ENCODE assay signal across 14 cellular contexts in the genomic region with DNA sequence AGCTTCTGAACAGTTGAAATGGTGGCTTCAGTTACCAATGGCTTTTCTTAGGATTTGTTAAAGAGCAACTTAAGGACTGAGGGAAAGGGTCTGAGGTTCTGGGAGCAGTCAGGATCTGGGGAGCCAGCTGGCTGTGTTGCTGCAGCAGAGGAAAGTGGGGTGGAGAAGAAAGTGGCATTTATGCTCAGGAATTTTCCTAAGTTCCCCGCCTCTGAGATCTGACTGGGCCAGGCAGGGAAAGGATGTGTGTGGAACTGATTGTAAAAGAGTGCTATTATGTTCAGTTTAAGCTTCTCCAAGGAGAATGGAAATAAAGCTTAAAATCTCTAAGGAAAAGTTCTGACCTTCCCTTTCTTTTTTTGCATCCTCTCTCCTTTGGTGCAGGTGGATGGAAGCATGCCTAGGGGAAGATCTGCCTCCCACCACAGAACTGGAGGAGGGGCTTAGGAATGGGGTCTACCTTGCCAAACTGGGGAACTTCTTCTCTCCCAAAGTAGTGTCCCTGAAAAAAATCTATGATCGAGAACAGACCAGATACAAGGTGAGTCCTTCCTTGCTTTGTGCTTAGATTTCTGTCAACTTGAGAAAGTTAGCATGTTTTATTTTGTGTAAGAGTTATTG. TPM values are rescaled to one million over a fixed set of nuclear protein-coding genes. Genes with fewer than 3 reads are reported as not detected.
DNase-seq lines count a peak whose midpoint lies in the region; ATAC-seq and TF ChIP-seq lines count a peak whose summit lies in the region.
"Had no signal": no experiment of that assay in that cellular context is flagged by ENCODE, and none has a peak within 500 bp of the region (broad histone marks: within the 10 kb centered on the region; RNA-seq: fewer than 3 reads in every experiment).

No MANE protein-coding gene starts in this region.

- H3K36me3 ChIP-seq in right atrium auricular region: peaks cover 34% of the 10 kb centered on the region

- H3K27me3 ChIP-seq in right atrium auricular region: no peaks in the 10 kb centered on the region
- H3K27me3 ChIP-seq: SJCRH30 had no signal

- no peak overlapping the region for H3K4me3 Mint-ChIP-seq in natural killer cell treated with Interleukin-12 subunit alpha and Interleukin-12 subunit beta and Interleukin-15 and Interleukin-18, amount 100 ng/mL, for 72 hours
- H3K4me3 Mint-ChIP-seq: activated naive CD8-positive, alpha-beta T cell had no signal

- no peak overlapping the region for H3K27ac ChIP-seq in right atrium auricular region
- H3K27ac ChIP-seq: GM23248, SJCRH30 had no signal

- peaks cover 15% of the 10 kb centered on the region for H3K36me3 Mint-ChIP-seq in natural killer cell treated with Interleukin-12 subunit alpha and Interleukin-12 subunit beta and Interleukin-15 and Interleukin-18, amount 100 ng/mL, for 72 hours

- no peaks in the 10 kb centered on the region for H3K9me3 Mint-ChIP-seq in natural killer cell treated with Interleukin-12 subunit alpha and Interleukin-12 subunit beta and Interleukin-15 and Interleukin-18, amount 100 ng/mL, for 72 hours

- H3K4me1 Mint-ChIP-seq in natural killer cell treated with Interleukin-12 subunit alpha and Interleukin-12 subunit beta and Interleukin-15 and Interleukin-18, amount 100 ng/mL, for 72 hours (ENCODE audit: low read depth in 2 of 2): peaks cover 35 to 41% of the 10 kb centered on the region in 2 donors

- H3K4me1 ChIP-seq in right atrium auricular region: peaks cover 0 to 46% of the 10 kb centered on the region in 2 donors
- H3K4me1 ChIP-seq: SJCRH30 had no signal

- peak; percentile 34 for ATAC-seq in Right ventricle myocardium inferior
- no peak for ATAC-seq in natural killer cell treated with Interleukin-12 subunit alpha and Interleukin-12 subunit beta and Interleukin-15 and Interleukin-18, amount 100 ng/mL, for 72 hours
- no peak for ATAC-seq in HG02981 (IDR thresholded peaks at IDR 0.05; ENCODE audit: unreplicated experiment)
- no peak for ATAC-seq in HG03139 (IDR thresholded peaks at IDR 0.05; ENCODE audit: unreplicated experiment)
- ATAC-seq in HG03342 (IDR thresholded peaks at IDR 0.05; ENCODE audit: unreplicated experiment): no peak

- no peak for TF ChIP-seq CTCF in right atrium auricular region (IDR thresholded peaks at IDR 0.05)

- no peaks in the 10 kb centered on the region for H3K9me3 ChIP-seq in right atrium auricular region
- H3K9me3 ChIP-seq: SJCRH30 had no signal

- peak overlapping the region; percentile 56 to 80 for H3K27ac Mint-ChIP-seq in natural killer cell treated with Interleukin-12 subunit alpha and Interleukin-12 subunit beta and Interleukin-15 and Interleukin-18, amount 100 ng/mL, for 72 hours
- H3K27ac Mint-ChIP-seq: activated naive CD8-positive, alpha-beta T cell had no signal

- no peak overlapping the region for H3K4me3 ChIP-seq in right atrium auricular region
- H3K4me3 ChIP-seq: GM23248, SJCRH30 had no signal

- H3K27me3 Mint-ChIP-seq in natural killer cell treated with Interleukin-12 subunit alpha and Interleukin-12 subunit beta and Interleukin-15 and Interleukin-18, amount 100 ng/mL, for 72 hours: no peaks in the 10 kb centered on the region
- H3K27me3 Mint-ChIP-seq: activated naive CD8-positive, alpha-beta T cell had no signal

- intact Hi-C loops in Right ventricle myocardium inferior (cut with DNase I): no loop called here

- DNase-seq in Right ventricle myocardium inferior (ENCODE audit: missing footprints) (no peak), right atrium auricular region (ENCODE audit: low spot score) (no peak), epidermal melanocyte (ENCODE audit: insufficient read length, low spot score) (peak; percentile 52), HuH-7 (ENCODE audit: low spot score) (no peak)
- DNase-seq in natural killer cell treated with Interleukin-12 subunit alpha and Interleukin-12 subunit beta and Interleukin-15 and Interleukin-18, amount 100 ng/mL, for 72 hours (ENCODE audit: low spot score): no peak
- DNase-seq: GDM1, GM23248, Karpas-422, NCI-H446 treated with DMSO at 0.1 percent for 48 hours, SJCRH30 had no signal

RNA-seq across cellular contexts. Expression of a gene that starts 37.8 kb away (rescaled TPM):
- total RNA-seq in Right ventricle myocardium inferior (47.6 TPM), right atrium auricular region (10 to 100 TPM; 56.5 to 96.3 TPM)
- 100 to 1,000 TPM; 222 to 382 TPM for total RNA-seq in natural killer cell treated with Interleukin-12 subunit alpha and Interleukin-12 subunit beta and Interleukin-15 and Interleukin-18, amount 100 ng/mL, for 72 hours
